Comparison of ENCODE assay signal across 30 cellular contexts in genomic region chr7:114341648-114342047, GRCh38.
"Had no signal": no experiment of that assay in that cellular context is flagged by ENCODE, and none has a peak within 500 bp of the region (broad histone marks: within the 10 kb centered on the region; RNA-seq: fewer than 3 reads in every experiment).

No MANE protein-coding gene starts in this region.

- H3K4me1 ChIP-seq: adrenal gland, body of pancreas, gastrocnemius medialis, heart left ventricle had no signal

- ATAC-seq: activated CD4-positive, alpha-beta T cell treated with anti-CD3 and anti-CD28 coated beads for 36 hours; activated CD8-positive, alpha-beta memory T cell treated with anti-CD3 and anti-CD28 coated beads, Interleukin-2, amount 10 ng/mL, durations not matched to agents 7 days and 5 days; activated CD8-positive, alpha-beta T cell treated with anti-CD3 and anti-CD28 coated beads, Interleukin-2, amount 10 ng/mL, durations not matched to agents 7 days and 5 days; activated naive CD8-positive, alpha-beta T cell treated with anti-CD3 and anti-CD28 coated beads, Interleukin-2, amount 50 U/mL, for 24 hours; body of pancreas; effector memory CD8-positive, alpha-beta T cell; foreskin keratinocyte; gastrocnemius medialis; heart left ventricle had no signal

- H3K36me3 ChIP-seq: adrenal gland, esophagus muscularis mucosa, gastrocnemius medialis, heart left ventricle had no signal

- DNase-seq: activated CD4-positive, alpha-beta memory T cell treated with anti-CD3 and anti-CD28 coated beads for 36 hours; activated CD4-positive, alpha-beta T cell treated with anti-CD3 and anti-CD28 coated beads for 36 hours; activated CD4-positive, alpha-beta T cell treated with anti-CD3 and anti-CD28 coated beads, Interleukin-2, amount 10 ng/mL, durations not matched to agents 24 days and 14 days; activated CD4-positive, CD25-positive, alpha-beta regulatory T cell; activated CD4-positive, CD25-positive, alpha-beta regulatory T cell treated with anti-CD3 and anti-CD28 coated beads, Interleukin-2, amount 50 U/mL, for 72 hours; activated CD8-positive, alpha-beta memory T cell treated with anti-CD3 and anti-CD28 coated beads, Interleukin-2, amount 10 ng/mL, durations not matched to agents 7 days and 5 days; activated CD8-positive, alpha-beta memory T cell treated with anti-CD3 and anti-CD28 coated beads, Interleukin-2, amount 50 U/mL, for 4 hours; activated CD8-positive, alpha-beta T cell treated with anti-CD3 and anti-CD28 coated beads, Interleukin-2, amount 10 ng/mL, durations not matched to agents 7 days and 5 days; activated effector memory CD4-positive, alpha-beta T cell treated with anti-CD3 and anti-CD28 coated beads, Interleukin-2, amount 50 U/mL, for 16 hours; activated naive CD4-positive, alpha-beta T cell treated with anti-CD3 and anti-CD28 coated beads for 36 hours; activated naive CD8-positive, alpha-beta T cell treated with anti-CD3 and anti-CD28 coated beads for 36 hours; activated naive CD8-positive, alpha-beta T cell treated with anti-CD3 and anti-CD28 coated beads, Interleukin-2, amount 50 U/mL, for 24 hours; activated T-cell treated with anti-CD3 and anti-CD28 coated beads, Interleukin-2, amount 50 U/mL, for 1 hour; activated T-cell treated with anti-CD3 and anti-CD28 coated beads, Interleukin-2, amount 50 U/mL, for 48 hours; adrenal gland; amygdala; aorta; body of pancreas; caudate nucleus; cortex of kidney; dermis blood vessel endothelial cell; effector CD4-positive, alpha-beta T cell; effector memory CD8-positive, alpha-beta T cell; erythroblast; foreskin keratinocyte; gastrocnemius medialis; glutamatergic neuron; heart left ventricle; T-helper 2 cell had no signal

- H3K9me3 ChIP-seq: adrenal gland, body of pancreas, esophagus muscularis mucosa, gastrocnemius medialis, heart left ventricle had no signal

- H3K27me3 ChIP-seq: adrenal gland, body of pancreas, esophagus muscularis mucosa, foreskin keratinocyte, gastrocnemius medialis, heart left ventricle had no signal

- H3K27ac ChIP-seq: adrenal gland, body of pancreas, esophagus muscularis mucosa, foreskin keratinocyte, gastrocnemius medialis, heart left ventricle had no signal

- H3K4me3 ChIP-seq: adrenal gland, body of pancreas, esophagus muscularis mucosa, gastrocnemius medialis, heart left ventricle had no signal
